Comparison of ENCODE assay signal across 1 cellular context in the genomic region with DNA sequence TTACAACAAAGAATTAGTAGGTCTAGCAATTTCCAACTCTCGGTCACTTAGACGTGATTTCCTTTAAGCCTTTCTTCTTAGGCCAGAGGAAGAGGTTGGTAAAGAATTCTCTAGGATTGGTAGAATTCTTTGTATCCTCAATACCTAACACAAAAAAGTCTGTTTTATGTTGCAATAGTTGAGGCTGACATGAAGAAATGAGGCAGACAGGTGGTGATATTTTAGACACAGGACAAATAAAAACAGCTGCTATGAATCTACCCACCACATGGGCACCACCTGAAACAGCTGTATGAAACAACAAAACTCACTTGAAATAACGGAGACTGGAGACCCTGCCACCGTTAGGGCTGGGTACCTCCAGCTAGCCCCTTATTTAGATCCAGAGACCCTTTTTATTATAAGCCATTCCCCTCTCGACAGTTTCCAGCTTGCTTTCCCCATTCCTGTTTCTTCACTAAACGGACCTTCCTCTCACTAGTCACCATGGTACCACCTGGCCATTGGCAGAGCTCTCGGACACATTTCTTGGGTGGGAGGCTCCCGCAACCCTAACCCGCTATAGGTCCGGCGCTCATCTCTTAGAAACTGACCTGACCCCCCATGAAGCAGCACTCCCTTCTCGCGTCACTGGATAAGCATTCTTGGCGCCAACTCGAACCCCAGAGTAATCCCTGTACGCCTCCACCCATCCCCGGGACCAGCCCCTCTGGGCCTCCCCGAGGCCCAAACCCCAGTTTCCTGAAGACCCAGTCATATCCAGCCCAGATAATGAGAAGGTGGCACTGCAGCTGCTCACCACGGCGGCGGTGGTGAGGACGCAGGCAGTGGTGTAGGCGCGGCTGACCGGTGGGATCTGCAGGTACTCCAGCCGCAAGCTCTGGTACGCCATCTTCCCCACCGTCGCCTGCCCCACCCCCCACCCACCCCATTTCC.
TF ChIP-seq lines count a peak whose summit lies in the region.

TSS of gene DERL2 (minus strand) at position 909 of the 936 bp plus-strand sequence. CDS start at position 892, 17 bp downstream.

TF ChIP-seq in K562, 482 proteins besides CTCF, POLR2A, EP300 and RAD21 (continued from another document and continues in another):
- TF ChIP-seq, protein P1, sequence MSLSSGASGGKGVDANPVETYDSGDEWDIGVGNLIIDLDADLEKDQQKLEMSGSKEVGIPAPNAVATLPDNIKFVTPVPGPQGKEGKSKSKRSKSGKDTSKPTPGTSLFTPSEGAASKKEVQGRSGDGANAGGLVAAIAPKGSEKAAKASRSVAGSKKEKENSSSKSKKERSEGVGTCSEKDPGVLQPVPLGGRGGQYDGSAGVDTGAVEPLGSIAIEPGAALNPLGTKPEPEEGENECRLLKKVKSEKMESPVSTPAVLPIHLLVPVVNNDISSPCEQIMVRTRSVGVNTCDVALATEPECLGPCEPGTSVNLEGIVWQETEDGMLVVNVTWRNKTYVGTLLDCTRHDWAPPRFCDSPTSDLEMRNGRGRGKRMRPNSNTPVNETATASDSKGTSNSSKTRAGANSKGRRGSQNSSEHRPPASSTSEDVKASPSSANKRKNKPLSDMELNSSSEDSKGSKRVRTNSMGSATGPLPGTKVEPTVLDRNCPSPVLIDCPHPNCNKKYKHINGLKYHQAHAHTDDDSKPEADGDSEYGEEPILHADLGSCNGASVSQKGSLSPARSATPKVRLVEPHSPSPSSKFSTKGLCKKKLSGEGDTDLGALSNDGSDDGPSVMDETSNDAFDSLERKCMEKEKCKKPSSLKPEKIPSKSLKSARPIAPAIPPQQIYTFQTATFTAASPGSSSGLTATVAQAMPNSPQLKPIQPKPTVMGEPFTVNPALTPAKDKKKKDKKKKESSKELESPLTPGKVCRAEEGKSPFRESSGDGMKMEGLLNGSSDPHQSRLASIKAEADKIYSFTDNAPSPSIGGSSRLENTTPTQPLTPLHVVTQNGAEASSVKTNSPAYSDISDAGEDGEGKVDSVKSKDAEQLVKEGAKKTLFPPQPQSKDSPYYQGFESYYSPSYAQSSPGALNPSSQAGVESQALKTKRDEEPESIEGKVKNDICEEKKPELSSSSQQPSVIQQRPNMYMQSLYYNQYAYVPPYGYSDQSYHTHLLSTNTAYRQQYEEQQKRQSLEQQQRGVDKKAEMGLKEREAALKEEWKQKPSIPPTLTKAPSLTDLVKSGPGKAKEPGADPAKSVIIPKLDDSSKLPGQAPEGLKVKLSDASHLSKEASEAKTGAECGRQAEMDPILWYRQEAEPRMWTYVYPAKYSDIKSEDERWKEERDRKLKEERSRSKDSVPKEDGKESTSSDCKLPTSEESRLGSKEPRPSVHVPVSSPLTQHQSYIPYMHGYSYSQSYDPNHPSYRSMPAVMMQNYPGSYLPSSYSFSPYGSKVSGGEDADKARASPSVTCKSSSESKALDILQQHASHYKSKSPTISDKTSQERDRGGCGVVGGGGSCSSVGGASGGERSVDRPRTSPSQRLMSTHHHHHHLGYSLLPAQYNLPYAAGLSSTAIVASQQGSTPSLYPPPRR (CRISPR knock-in tag; IDR thresholded peaks at IDR 0.05; ENCODE audit: borderline replicate concordance), result no peak
- TF ChIP-seq, protein P2, sequence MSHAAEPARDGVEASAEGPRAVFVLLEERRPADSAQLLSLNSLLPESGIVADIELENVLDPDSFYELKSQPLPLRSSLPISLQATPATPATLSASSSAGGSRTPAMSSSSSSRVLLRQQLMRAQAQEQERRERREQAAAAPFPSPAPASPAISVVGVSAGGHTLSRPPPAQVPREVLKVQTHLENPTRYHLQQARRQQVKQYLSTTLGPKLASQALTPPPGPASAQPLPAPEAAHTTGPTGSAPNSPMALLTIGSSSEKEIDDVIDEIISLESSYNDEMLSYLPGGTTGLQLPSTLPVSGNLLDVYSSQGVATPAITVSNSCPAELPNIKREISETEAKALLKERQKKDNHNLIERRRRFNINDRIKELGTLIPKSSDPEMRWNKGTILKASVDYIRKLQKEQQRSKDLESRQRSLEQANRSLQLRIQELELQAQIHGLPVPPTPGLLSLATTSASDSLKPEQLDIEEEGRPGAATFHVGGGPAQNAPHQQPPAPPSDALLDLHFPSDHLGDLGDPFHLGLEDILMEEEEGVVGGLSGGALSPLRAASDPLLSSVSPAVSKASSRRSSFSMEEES (CRISPR knock-in tag; IDR thresholded peaks at IDR 0.05), result no peak
- peak; percentile 66 for TF ChIP-seq TAF1 (IDR thresholded peaks at IDR 0.05; ENCODE audit: control insufficient read depth, extremely low read depth, insufficient read depth, low read length, severe bottlenecking)
- no peak for TF ChIP-seq FOXM1 (IDR thresholded peaks at IDR 0.05; ENCODE audit: low read depth)
- no peak for TF ChIP-seq FOXM1 (CRISPR knock-in tag; IDR thresholded peaks at IDR 0.05; ENCODE audit: low read depth)
- TF ChIP-seq HNRNPK (IDR thresholded peaks at IDR 0.05; ENCODE audit: low read depth, low read length, poor library complexity, severe bottlenecking), result no peak
- TF ChIP-seq FOXJ2 (tag; IDR thresholded peaks at IDR 0.05), result no peak
- TF ChIP-seq TBP (optimal IDR thresholded peaks at IDR 0.05; ENCODE audit: low read depth, low read length), result peak; percentile 55
- TF ChIP-seq L3MBTL2 (IDR thresholded peaks at IDR 0.05), result no peak
- no peak for TF ChIP-seq HOMEZ (CRISPR knock-in tag; IDR thresholded peaks at IDR 0.05)
- TF ChIP-seq CHAMP1 (IDR thresholded peaks at IDR 0.05), result no peak
- peak; percentile 77 for TF ChIP-seq PHF8 (IDR thresholded peaks at IDR 0.05; ENCODE audit: borderline replicate concordance, low read length)
- peak; percentile 59 for TF ChIP-seq CEBPB (tag; IDR thresholded peaks at IDR 0.05)
- no peak for TF ChIP-seq ASH1L (IDR thresholded peaks at IDR 0.05; ENCODE audit: borderline replicate concordance, low read depth, partially characterized antibody)
- no peak for TF ChIP-seq DIDO1 (tag; IDR thresholded peaks at IDR 0.05; ENCODE audit: low read depth)
- TF ChIP-seq MYC (IDR thresholded peaks at IDR 0.05; ENCODE audit: low read depth, low read length), result no peak
- TF ChIP-seq MYC (CRISPR knock-in tag; IDR thresholded peaks at IDR 0.05; ENCODE audit: borderline replicate concordance, low read depth), result no peak
- no peak for TF ChIP-seq NONO (IDR thresholded peaks at IDR 0.05; ENCODE audit: low read depth in 2 of 2, low read length in 1 of 2)
- TF ChIP-seq, protein P3, sequence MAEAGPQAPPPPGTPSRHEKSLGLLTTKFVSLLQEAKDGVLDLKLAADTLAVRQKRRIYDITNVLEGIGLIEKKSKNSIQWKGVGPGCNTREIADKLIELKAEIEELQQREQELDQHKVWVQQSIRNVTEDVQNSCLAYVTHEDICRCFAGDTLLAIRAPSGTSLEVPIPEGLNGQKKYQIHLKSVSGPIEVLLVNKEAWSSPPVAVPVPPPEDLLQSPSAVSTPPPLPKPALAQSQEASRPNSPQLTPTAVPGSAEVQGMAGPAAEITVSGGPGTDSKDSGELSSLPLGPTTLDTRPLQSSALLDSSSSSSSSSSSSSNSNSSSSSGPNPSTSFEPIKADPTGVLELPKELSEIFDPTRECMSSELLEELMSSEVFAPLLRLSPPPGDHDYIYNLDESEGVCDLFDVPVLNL (CRISPR knock-in tag; IDR thresholded peaks at IDR 0.05; ENCODE audit: low read depth), result no peak
- TF ChIP-seq POLR3G (IDR thresholded peaks at IDR 0.05; ENCODE audit: extremely low read depth, insufficient read length, insufficient replicate concordance), result no peak
- TF ChIP-seq NFIC (IDR thresholded peaks at IDR 0.05), result 0 out of 2 replicates have a peak, but pooled peaks have one; percentile 31
- TF ChIP-seq YY1 (IDR thresholded peaks at IDR 0.05; ENCODE audit: borderline replicate concordance in 1 of 3, control insufficient read depth in 1 of 3, extremely low read depth in 1 of 3, insufficient read depth in 3 of 3, insufficient read length in 1 of 3, insufficient replicate concordance in 2 of 3, low read depth in 1 of 3, low read length in 2 of 3), result peak; percentile 18 to 87 (median 71)
- TF ChIP-seq HDAC2 (IDR thresholded peaks at IDR 0.05), result no peak
- 0 out of 2 replicates have a peak, but pooled peaks have one; percentile 20 for TF ChIP-seq EGR1 (conservative IDR thresholded peaks at IDR 0.05)
- TF ChIP-seq SMC3 (conservative IDR thresholded peaks at IDR 0.05; ENCODE audit: insufficient read depth, low read depth, low read length), result no peak
- TF ChIP-seq THRA (IDR thresholded peaks at IDR 0.05), result no peak
- TF ChIP-seq PCBP2 (IDR thresholded peaks at IDR 0.05; ENCODE audit: low read depth, low read length, poor library complexity, severe bottlenecking), result no peak
- no peak for TF ChIP-seq PTRF (tag; IDR thresholded peaks at IDR 0.05)
- no peak for TF ChIP-seq SMAD2 (IDR thresholded peaks at IDR 0.05; ENCODE audit: low read depth, low read length)
- no peak for TF ChIP-seq ZKSCAN8 (CRISPR knock-in tag; IDR thresholded peaks at IDR 0.05)
- no peak for TF ChIP-seq FOSL1 (tag; conservative IDR thresholded peaks at IDR 0.05)
